In genomic region chr12:111597731-111598636, GRCh38 we compare ENCODE assay signal across 8 cellular contexts. TPM values are rescaled to one million over a fixed set of nuclear protein-coding genes. Genes with fewer than 3 reads are reported as not detected.
DNase-seq lines count a peak whose midpoint lies in the region; ATAC-seq and TF ChIP-seq lines count a peak whose summit lies in the region.

No MANE protein-coding gene starts in this region.

- CTCF ChIA-PET in MCF 10A (lab: Yijun Ruan, JAX), result interaction anchor here (1.0 kb wide), 1 partner anchor 88 kb away, joined by 3 read pairs; the partner anchor contains the start of genes ACAD10 and BRAP

- TF ChIP-seq CTCF in MCF 10A (IDR thresholded peaks at IDR 0.05; ENCODE audit: unreplicated experiment), result no peak

- intact Hi-C loops in MCF 10A (cut with micrococcal nuclease), result no loop called here

- H3K4me1 Mint-ChIP-seq in MCF 10A (ENCODE audit: insufficient read depth, unreplicated experiment), result peaks cover 20% of the 10 kb centered on the region

- ATAC-seq in GM18517 (IDR thresholded peaks at IDR 0.05; ENCODE audit: unreplicated experiment) (peak; percentile 17), HG03521 (IDR thresholded peaks at IDR 0.05; ENCODE audit: unreplicated experiment) (peak; percentile 11)

- no peaks in the 10 kb centered on the region for H3K9me3 ChIP-seq in iPS-18c (ENCODE audit: control insufficient read depth, insufficient read depth, low read length)

- H3K9me3 Mint-ChIP-seq in MCF 10A (ENCODE audit: unreplicated experiment), result no peaks in the 10 kb centered on the region

- H3K36me3 Mint-ChIP-seq in MCF 10A (ENCODE audit: insufficient read depth, unreplicated experiment), result peaks cover 6% of the 10 kb centered on the region

- peak overlapping the region; percentile 73 for H3K27ac Mint-ChIP-seq in MCF 10A (ENCODE audit: low read depth, unreplicated experiment)

- no peaks in the 10 kb centered on the region for H3K27me3 Mint-ChIP-seq in MCF 10A (ENCODE audit: insufficient read depth, unreplicated experiment)

- peak overlapping the region; percentile 84 for H3K4me3 Mint-ChIP-seq in MCF 10A (ENCODE audit: unreplicated experiment)

- H3K4me3 ChIP-seq in iPS-18c (ENCODE audit: insufficient read depth, low read depth, low read length) (peak overlapping the region; percentile 97), skeletal muscle cell (ENCODE audit: low read depth, low read length) (peak overlapping the region; percentile 93)

- BruUV-seq in MCF 10A (replicated peaks; lab: Mats Ljungman, UMichigan), result no TSS peak

- in situ Hi-C loops in ACHN (cut with HindIII; ENCODE audit: low pct_ligation_motif_present, low pct_unique_long_range_greater_than_20kb, low sequenced_read_pairs), result no loop called here

- POLR2A ChIA-PET in MCF 10A (lab: Yijun Ruan, JAX), result interaction anchor here (0.7 to 2.6 kb wide), 4 partner anchors 11 to 1550 kb away, joined by 3 to 18 read pairs (median 4); no protein-coding TSS in a partner anchor

- DNase-seq in ACHN (peak; percentile 57), T-helper 22 cell (ENCODE audit: low read depth) (peak; percentile 6), MCF 10A (ENCODE audit: unreplicated experiment) (peak; percentile 45), skeletal muscle cell (ENCODE audit: low read depth) (no peak), NCI-H2107 (lab: John Stamatoyannopoulos, UW) (no peak)

RNA-seq across cellular contexts. Expression of gene ATXN2, which starts 1.1 kb away (rescaled TPM):
- total RNA-seq in MCF 10A (2022), result 70.6 and 81.2 TPM in 2 replicates

Comparison
In these comparisons a context has a peak if more than half of its experiments do, and no peak if none do; other contexts are left out.
1. DNase-seq: peak in ACHN (single experiment), T-helper 22 cell (single experiment) and MCF 10A (single experiment); none in skeletal muscle cell (single experiment) and NCI-H2107 (single experiment).